Comparison of ENCODE assay signal across 27 cellular contexts in the genomic region with DNA sequence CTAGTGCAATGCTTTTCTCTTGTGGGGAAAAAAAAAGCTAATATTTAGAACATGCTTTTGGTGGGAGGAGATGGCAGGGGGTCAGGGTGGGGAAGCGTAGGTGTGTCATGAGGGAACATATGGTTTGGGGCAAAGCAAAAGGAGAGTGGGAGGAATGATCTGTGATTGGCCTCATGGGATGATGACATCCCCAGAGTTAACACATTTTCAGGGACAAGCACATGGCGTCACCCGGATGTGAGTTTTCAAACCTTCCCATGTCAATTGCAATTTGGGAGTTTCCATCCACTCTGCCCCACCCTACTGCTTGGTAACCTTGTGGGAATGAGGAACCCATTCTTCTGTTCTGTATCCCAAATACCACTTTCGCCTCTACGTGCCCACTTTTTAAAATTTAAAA.
"Had no signal": no experiment of that assay in that cellular context is flagged by ENCODE, and none has a peak within 500 bp of the region (broad histone marks: within the 10 kb centered on the region; RNA-seq: fewer than 3 reads in every experiment).

No MANE protein-coding gene starts in this region.

- DNase-seq: activated CD4-positive, alpha-beta memory T cell treated with anti-CD3 and anti-CD28 coated beads, Interleukin-2, amount 10 ng/mL, durations not matched to agents 7 days and 5 days; activated CD4-positive, alpha-beta T cell treated with anti-CD3 and anti-CD28 coated beads for 36 hours; activated CD4-positive, alpha-beta T cell treated with anti-CD3 and anti-CD28 coated beads, Interleukin-2, amount 50 U/mL, for 1 hour; activated CD4-positive, CD25-positive, alpha-beta regulatory T cell; activated gamma-delta T cell; activated naive CD4-positive, alpha-beta T cell treated with anti-CD3 and anti-CD28 coated beads for 36 hours; activated T-cell treated with anti-CD3 and anti-CD28 coated beads for 4 hours; activated T-cell treated with anti-CD3 and anti-CD28 coated beads, Interleukin-2, amount 50 U/mL, for 48 hours; cerebellar nuclear complex; MG63; NCI-H1105; NCI-H1436; NCI-H1694 treated with DMSO at 0.1 percent for 48 hours; NCI-H2029 treated with DMSO at 0.1 percent for 48 hours; NCI-H345; NCI-H510A treated with DMSO at 0.1 percent for 48 hours; NCI-H69; NK-92 treated with Interleukin-12 subunit alpha and Interleukin-12 subunit beta, amount 100 ng/mL, for 24 hours; OCI-M1; RPMI8226; SJCRH30; SK-N-SH; SW 1271 had no signal

- ATAC-seq: activated CD4-positive, alpha-beta T cell treated with anti-CD3 and anti-CD28 coated beads for 36 hours; activated T-helper 17 cell treated with anti-CD3 and anti-CD28 coated beads, Interleukin-2, amount 50 U/mL, for 72 hours; Panc1 had no signal

- H3K4me1 ChIP-seq: SJCRH30 had no signal

- H3K9me3 ChIP-seq: MG63, SJCRH30, SK-N-SH had no signal

- H3K27me3 ChIP-seq: cardiac muscle cell, MG63, SJCRH30 had no signal

- H3K36me3 ChIP-seq: cardiac muscle cell, MG63, SJCRH30 had no signal

- H3K4me2 ChIP-seq: SK-N-SH had no signal

- H3K27ac ChIP-seq: cardiac muscle cell, SJCRH30 had no signal

- H3K4me3 ChIP-seq: cardiac muscle cell, MG63, SJCRH30 had no signal

- H3K9ac ChIP-seq: SK-N-SH had no signal

- FAIRE-seq: astrocyte had no signal
